ENCODE assay signal across 24 cellular contexts in the genomic region with DNA sequence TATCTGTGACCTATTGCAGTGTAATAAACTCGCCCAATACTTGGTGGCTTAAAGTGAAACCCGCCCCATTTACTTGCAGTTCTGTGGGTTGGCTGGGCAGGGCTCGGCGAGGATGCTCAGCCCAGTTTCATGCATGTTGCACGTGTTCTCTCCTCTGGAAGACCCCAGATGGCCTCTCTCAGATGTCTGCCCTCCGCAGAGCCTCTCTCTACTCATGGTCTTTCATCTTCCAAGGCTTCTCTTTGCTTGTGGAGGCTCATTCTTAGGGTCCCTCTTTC.
"Had no signal": no experiment of that assay in that cellular context is flagged by ENCODE, and none has a peak within 500 bp of the region (broad histone marks: within the 10 kb centered on the region; RNA-seq: fewer than 3 reads in every experiment).

No MANE protein-coding gene starts in this region.

- H3K36me3 ChIP-seq: colonic mucosa, esophagus muscularis mucosa, esophagus squamous epithelium, gastrocnemius medialis, gastroesophageal sphincter, heart left ventricle, heart right ventricle had no signal

- H3K27me3 ChIP-seq: colonic mucosa had no signal

- H3K4me3 ChIP-seq: colonic mucosa, coronary artery, dorsolateral prefrontal cortex, esophagus muscularis mucosa, esophagus squamous epithelium, gastrocnemius medialis, gastroesophageal sphincter, heart left ventricle, heart right ventricle had no signal

- DNase-seq: colonic mucosa; cortex of kidney; dermis blood vessel endothelial cell; dorsolateral prefrontal cortex; effector CD4-positive, alpha-beta T cell; effector CD8-positive, alpha-beta T cell; effector memory CD4-positive, alpha-beta T cell; effector memory CD8-positive, alpha-beta T cell; endodermal cell; erythroblast; esophagus squamous epithelium; foreskin fibroblast; foreskin keratinocyte; foreskin melanocyte; gastrocnemius medialis; glutamatergic neuron; head of caudate nucleus; heart left ventricle; heart right ventricle had no signal

- H3K9me3 ChIP-seq: colonic mucosa, esophagus muscularis mucosa, esophagus squamous epithelium, gastrocnemius medialis, gastroesophageal sphincter, heart right ventricle had no signal

- H3K4me1 ChIP-seq: colonic mucosa, esophagus muscularis mucosa, esophagus squamous epithelium, foreskin keratinocyte, gastrocnemius medialis, gastroesophageal sphincter had no signal

- ATAC-seq: effector memory CD8-positive, alpha-beta T cell; esophagus mucosa; foreskin keratinocyte; gastroesophageal sphincter had no signal

- H3K27ac ChIP-seq: colonic mucosa, coronary artery, dorsolateral prefrontal cortex, epithelial cell of prostate, esophagus muscularis mucosa, esophagus squamous epithelium, foreskin keratinocyte, gastrocnemius medialis, gastroesophageal sphincter had no signal
